In genomic region chr5:145925353-145925752, GRCh38 we compare ENCODE assay signal across 10 cellular contexts. TPM values are rescaled to one million over a fixed set of nuclear protein-coding genes. Genes with fewer than 3 reads are reported as not detected.
DNase-seq lines count a peak whose midpoint lies in the region; ATAC-seq and TF ChIP-seq lines count a peak whose summit lies in the region.
"Had no signal": no experiment of that assay in that cellular context is flagged by ENCODE, and none has a peak within 500 bp of the region (broad histone marks: within the 10 kb centered on the region; RNA-seq: fewer than 3 reads in every experiment).

No MANE protein-coding gene starts in this region.

- DNase-seq in GM04504 (ENCODE audit: low read depth): peak; percentile 84
- DNase-seq in RWPE2 (ENCODE audit: low spot score): no peak
- DNase-seq in fibroblast of pulmonary artery (ENCODE audit: low read depth): peak; percentile 90
- DNase-seq in sciatic nerve (ENCODE audit: low spot score): no peak
- DNase-seq in NCI-H146 (lab: John Stamatoyannopoulos, UW): no peak
- DNase-seq in activated CD4-positive, alpha-beta T cell treated with anti-CD3 and anti-CD28 coated beads for 48 hours: no peak
- DNase-seq in activated naive CD4-positive, alpha-beta T cell treated with anti-CD3 and anti-CD28 coated beads, Interleukin-2, amount 50 U/mL, for 72 hours (ENCODE audit: low spot score in 2 of 2): no peak
- DNase-seq in NCI-H1436 treated with DMSO at 0.1 percent for 48 hours (lab: John Stamatoyannopoulos, UW): no peak
- DNase-seq: effector memory CD8-positive, alpha-beta T cell had no signal

- H3K9me3 Mint-ChIP-seq in activated naive CD4-positive, alpha-beta T cell treated with anti-CD3 and anti-CD28 coated beads, Interleukin-2, amount 50 U/mL, for 72 hours: no peaks in the 10 kb centered on the region
- H3K9me3 Mint-ChIP-seq: effector memory CD8-positive, alpha-beta T cell; T-helper 1 cell treated with Interleukin-12 subunit alpha and Interleukin-12 subunit beta and Interleukin-4 antibody, amounts not matched to agents 30 μg/mL and 1 μg/mL, for 36 hours had no signal

- peak overlapping the region; percentile 96 for H3K27ac ChIP-seq in RWPE2 (ENCODE audit: poor library complexity, severe bottlenecking)

- TF ChIP-seq CTCF in RWPE2 (IDR thresholded peaks at IDR 0.05; ENCODE audit: poor library complexity, severe bottlenecking) (no peak), fibroblast of pulmonary artery (IDR thresholded peaks at IDR 0.05; ENCODE audit: low read length, missing control alignments) (no peak)

- peaks cover 36% of the 10 kb centered on the region for H3K4me1 ChIP-seq in RWPE2 (ENCODE audit: insufficient read depth, poor library complexity, severe bottlenecking)

- H3K27me3 ChIP-seq in RWPE2 (ENCODE audit: insufficient read depth, poor library complexity, severe bottlenecking): no peaks in the 10 kb centered on the region

- H3K4me3 ChIP-seq in RWPE2 (ENCODE audit: severe bottlenecking) (no peak overlapping the region), fibroblast of pulmonary artery (replicated peaks; ENCODE audit: low read depth, low read length) (no peak overlapping the region)

- H3K36me3 ChIP-seq in RWPE2 (ENCODE audit: low read depth): no peaks in the 10 kb centered on the region

- H3K36me3 Mint-ChIP-seq in activated naive CD4-positive, alpha-beta T cell treated with anti-CD3 and anti-CD28 coated beads, Interleukin-2, amount 50 U/mL, for 72 hours: no peaks in the 10 kb centered on the region

- ATAC-seq in RWPE2 (ENCODE audit: low read depth) (peak; percentile 81), sciatic nerve (peak; percentile 88)
- no peak for ATAC-seq in activated naive CD4-positive, alpha-beta T cell treated with anti-CD3 and anti-CD28 coated beads, Interleukin-2, amount 50 U/mL, for 72 hours
- ATAC-seq: effector memory CD8-positive, alpha-beta T cell had no signal

- no peak overlapping the region for H3K27ac Mint-ChIP-seq in activated naive CD4-positive, alpha-beta T cell treated with anti-CD3 and anti-CD28 coated beads, Interleukin-2, amount 50 U/mL, for 72 hours
- H3K27ac Mint-ChIP-seq: effector memory CD8-positive, alpha-beta T cell; T-helper 1 cell treated with Interleukin-12 subunit alpha and Interleukin-12 subunit beta and Interleukin-4 antibody, amounts not matched to agents 30 μg/mL and 1 μg/mL, for 36 hours had no signal

- intact Hi-C loops in sciatic nerve (cut with DNase I): no loop called here

- H3K9me3 ChIP-seq in RWPE2 (ENCODE audit: severe bottlenecking): no peaks in the 10 kb centered on the region

RNA-seq across cellular contexts. Expression of gene SH3RF2, which starts 11.0 kb away (rescaled TPM):
- total RNA-seq in sciatic nerve: 3.0 TPM
- total RNA-seq in activated naive CD4-positive, alpha-beta T cell treated with anti-CD3 and anti-CD28 coated beads, Interleukin-2, amount 50 U/mL, for 72 hours: not detected

RNA-seq across cellular contexts. Expression of gene GRXCR2, which starts 52.5 kb away (rescaled TPM):
- total RNA-seq in sciatic nerve: not detected
- total RNA-seq in activated naive CD4-positive, alpha-beta T cell treated with anti-CD3 and anti-CD28 coated beads, Interleukin-2, amount 50 U/mL, for 72 hours: not detected

Comparison
In these comparisons a context has a peak if more than half of its experiments do, and no peak if none do; other contexts are left out.
1. DNase-seq: peak in GM04504 (single experiment) and fibroblast of pulmonary artery (single experiment); none in RWPE2 (single experiment), sciatic nerve (single experiment), NCI-H146 (single experiment), activated CD4-positive, alpha-beta T cell treated with anti-CD3 and anti-CD28 coated beads for 48 hours (single experiment), activated naive CD4-positive, alpha-beta T cell treated with anti-CD3 and anti-CD28 coated beads, Interleukin-2, amount 50 U/mL, for 72 hours (0 of 2) and NCI-H1436 treated with DMSO at 0.1 percent for 48 hours (single experiment).
2. ATAC-seq: peak in RWPE2 (single experiment) and sciatic nerve (single experiment); none in activated naive CD4-positive, alpha-beta T cell treated with anti-CD3 and anti-CD28 coated beads, Interleukin-2, amount 50 U/mL, for 72 hours (0 of 2).